Comparison of ENCODE assay signal across 33 cellular contexts in genomic region chr22:50597097-50597496, GRCh38. TPM values are rescaled to one million over a fixed set of nuclear protein-coding genes. Genes with fewer than 3 reads are reported as not detected.
"Had no signal": no experiment of that assay in that cellular context is flagged by ENCODE, and none has a peak within 500 bp of the region (broad histone marks: within the 10 kb centered on the region; RNA-seq: fewer than 3 reads in every experiment).

No MANE protein-coding gene starts in this region.

- H3K27ac Mint-ChIP-seq: activated CD4-positive, alpha-beta memory T cell treated with anti-CD3 and anti-CD28 coated beads for 36 hours; activated CD4-positive, alpha-beta T cell treated with anti-CD3 and anti-CD28 coated beads for 36 hours; activated CD4-positive, alpha-beta T cell treated with anti-CD3 and anti-CD28 coated beads, Interleukin-2, amount 10 ng/mL, durations not matched to agents 24 days and 14 days; activated CD8-positive, alpha-beta memory T cell treated with anti-CD3 and anti-CD28 coated beads, Interleukin-2, amount 10 ng/mL, durations not matched to agents 7 days and 5 days; activated CD8-positive, alpha-beta T cell treated with anti-CD3 and anti-CD28 coated beads, Interleukin-2, amount 10 ng/mL, durations not matched to agents 7 days and 5 days; activated naive CD4-positive, alpha-beta T cell treated with anti-CD3 and anti-CD28 coated beads, Interleukin-2, amount 10 ng/mL, durations not matched to agents 7 days and 5 days; activated naive CD4-positive, alpha-beta T cell treated with anti-CD3 and anti-CD28 coated beads, Interleukin-2, amount 50 U/mL, for 72 hours; activated naive CD8-positive, alpha-beta T cell treated with anti-CD3 and anti-CD28 coated beads, Interleukin-2, amount 10 ng/mL, durations not matched to agents 7 days and 5 days; activated T-cell treated with anti-CD3 and anti-CD28 coated beads, Interleukin-2, amount 50 U/mL, for 24 hours; activated T-cell treated with anti-CD3 and anti-CD28 coated beads, Interleukin-2, amount 50 U/mL, for 72 hours; dendritic cell treated with granulocyte-macrophage colony-stimulating factor and Interleukin-4, amounts not matched to agents 40 ng/mL and 50 ng/mL, for 4 days; endodermal cell had no signal

- H3K36me3 Mint-ChIP-seq: activated CD8-positive, alpha-beta memory T cell treated with anti-CD3 and anti-CD28 coated beads, Interleukin-2, amount 10 ng/mL, durations not matched to agents 7 days and 5 days had no signal

- DNase-seq: activated CD4-positive, alpha-beta memory T cell treated with anti-CD3 and anti-CD28 coated beads for 36 hours; activated CD4-positive, alpha-beta T cell treated with anti-CD3 and anti-CD28 coated beads for 36 hours; activated CD4-positive, alpha-beta T cell treated with anti-CD3 and anti-CD28 coated beads, Interleukin-2, amount 10 ng/mL, durations not matched to agents 24 days and 14 days; activated CD4-positive, CD25-positive, alpha-beta regulatory T cell; activated CD4-positive, CD25-positive, alpha-beta regulatory T cell treated with anti-CD3 and anti-CD28 coated beads, Interleukin-2, amount 50 U/mL, for 72 hours; activated CD8-positive, alpha-beta memory T cell treated with anti-CD3 and anti-CD28 coated beads, Interleukin-2, amount 10 ng/mL, durations not matched to agents 7 days and 5 days; activated CD8-positive, alpha-beta memory T cell treated with anti-CD3 and anti-CD28 coated beads, Interleukin-2, amount 50 U/mL, for 48 hours; activated CD8-positive, alpha-beta T cell treated with anti-CD3 and anti-CD28 coated beads, Interleukin-2, amount 10 ng/mL, durations not matched to agents 7 days and 5 days; activated gamma-delta T cell; activated naive CD4-positive, alpha-beta T cell; activated naive CD4-positive, alpha-beta T cell treated with anti-CD3 and anti-CD28 coated beads, Interleukin-2, amount 10 ng/mL, durations not matched to agents 7 days and 5 days; activated naive CD8-positive, alpha-beta T cell treated with anti-CD3 and anti-CD28 coated beads, Interleukin-2, amount 10 ng/mL, durations not matched to agents 7 days and 5 days; activated T-cell treated with anti-CD3 and anti-CD28 coated beads for 4 hours; activated T-cell treated with anti-CD3 and anti-CD28 coated beads, Interleukin-2, amount 50 U/mL, for 24 hours; activated T-cell treated with anti-CD3 and anti-CD28 coated beads, Interleukin-2, amount 50 U/mL, for 72 hours; brain microvascular endothelial cell; dorsolateral prefrontal cortex; effector memory CD4-positive, alpha-beta T cell; endodermal cell; erythroblast; foreskin keratinocyte; gastrocnemius medialis; T-helper 2 cell had no signal

- H3K27me3 ChIP-seq: dorsolateral prefrontal cortex had no signal

- H3K9me3 Mint-ChIP-seq: activated CD4-positive, alpha-beta memory T cell treated with anti-CD3 and anti-CD28 coated beads for 36 hours; activated CD4-positive, alpha-beta T cell treated with anti-CD3 and anti-CD28 coated beads, Interleukin-2, amount 10 ng/mL, durations not matched to agents 24 days and 14 days; activated naive CD4-positive, alpha-beta T cell treated with anti-CD3 and anti-CD28 coated beads, Interleukin-2, amount 10 ng/mL, durations not matched to agents 7 days and 5 days; activated naive CD4-positive, alpha-beta T cell treated with anti-CD3 and anti-CD28 coated beads, Interleukin-2, amount 50 U/mL, for 72 hours; activated naive CD8-positive, alpha-beta T cell treated with anti-CD3 and anti-CD28 coated beads, Interleukin-2, amount 10 ng/mL, durations not matched to agents 7 days and 5 days; activated T-cell treated with anti-CD3 and anti-CD28 coated beads, Interleukin-2, amount 50 U/mL, for 24 hours; activated T-cell treated with anti-CD3 and anti-CD28 coated beads, Interleukin-2, amount 50 U/mL, for 72 hours; central memory CD8-positive, alpha-beta T cell; dendritic cell treated with granulocyte-macrophage colony-stimulating factor and Interleukin-4, amounts not matched to agents 40 ng/mL and 50 ng/mL, for 4 days; endodermal cell had no signal

- H3K27ac ChIP-seq: ascending aorta, brain microvascular endothelial cell, coronary artery, dorsolateral prefrontal cortex, esophagus muscularis mucosa, foreskin keratinocyte, gastrocnemius medialis had no signal

- H3K9me3 ChIP-seq: ascending aorta, esophagus muscularis mucosa, gastrocnemius medialis had no signal

- H3K4me3 ChIP-seq: ascending aorta, coronary artery, dorsolateral prefrontal cortex, esophagus muscularis mucosa, gastrocnemius medialis had no signal

- ATAC-seq: activated CD4-positive, alpha-beta T cell treated with anti-CD3 and anti-CD28 coated beads for 36 hours; activated CD8-positive, alpha-beta memory T cell treated with anti-CD3 and anti-CD28 coated beads, Interleukin-2, amount 10 ng/mL, durations not matched to agents 7 days and 5 days; activated CD8-positive, alpha-beta T cell treated with anti-CD3 and anti-CD28 coated beads, Interleukin-2, amount 10 ng/mL, durations not matched to agents 7 days and 5 days; activated naive CD4-positive, alpha-beta T cell treated with anti-CD3 and anti-CD28 coated beads, Interleukin-2, amount 50 U/mL, for 72 hours; activated T-cell treated with anti-CD3 and anti-CD28 coated beads, Interleukin-2, amount 50 U/mL, for 72 hours; foreskin keratinocyte; gastrocnemius medialis had no signal

- H3K36me3 ChIP-seq: ascending aorta, brain microvascular endothelial cell, gastrocnemius medialis had no signal

- H3K4me1 Mint-ChIP-seq: endodermal cell had no signal

- H3K4me3 Mint-ChIP-seq: activated CD4-positive, alpha-beta memory T cell treated with anti-CD3 and anti-CD28 coated beads for 36 hours; activated CD4-positive, alpha-beta T cell treated with anti-CD3 and anti-CD28 coated beads for 36 hours; activated CD4-positive, alpha-beta T cell treated with anti-CD3 and anti-CD28 coated beads, Interleukin-2, amount 10 ng/mL, durations not matched to agents 24 days and 14 days; activated CD8-positive, alpha-beta memory T cell treated with anti-CD3 and anti-CD28 coated beads, Interleukin-2, amount 10 ng/mL, durations not matched to agents 7 days and 5 days; activated CD8-positive, alpha-beta T cell treated with anti-CD3 and anti-CD28 coated beads, Interleukin-2, amount 10 ng/mL, durations not matched to agents 7 days and 5 days; activated naive CD4-positive, alpha-beta T cell treated with anti-CD3 and anti-CD28 coated beads, Interleukin-2, amount 10 ng/mL, durations not matched to agents 7 days and 5 days; activated naive CD8-positive, alpha-beta T cell treated with anti-CD3 and anti-CD28 coated beads, Interleukin-2, amount 10 ng/mL, durations not matched to agents 7 days and 5 days; activated T-cell treated with anti-CD3 and anti-CD28 coated beads, Interleukin-2, amount 50 U/mL, for 24 hours; activated T-cell treated with anti-CD3 and anti-CD28 coated beads, Interleukin-2, amount 50 U/mL, for 72 hours; central memory CD8-positive, alpha-beta T cell; dendritic cell treated with granulocyte-macrophage colony-stimulating factor and Interleukin-4, amounts not matched to agents 40 ng/mL and 50 ng/mL, for 4 days; endodermal cell had no signal

- H3K4me1 ChIP-seq: foreskin keratinocyte, gastrocnemius medialis had no signal

RNA-seq across cellular contexts. Expression of gene MAPK8IP2, which starts 3.5 kb away (rescaled TPM):
- total RNA-seq: ascending aorta had no signal

RNA-seq across cellular contexts. Expression of gene SYCE3, which starts 34.4 kb away (rescaled TPM):
- total RNA-seq: activated CD4-positive, alpha-beta T cell treated with anti-CD3 and anti-CD28 coated beads, Interleukin-2, amount 10 ng/mL, durations not matched to agents 24 days and 14 days; activated CD8-positive, alpha-beta memory T cell treated with anti-CD3 and anti-CD28 coated beads for 36 hours; activated CD8-positive, alpha-beta T cell treated with anti-CD3 and anti-CD28 coated beads, Interleukin-2, amount 10 ng/mL, durations not matched to agents 7 days and 5 days; ascending aorta; cardiac septum; cerebellum; esophagus muscularis mucosa; foreskin keratinocyte; gastrocnemius medialis; T-helper 1 cell treated with Interleukin-12 subunit alpha and Interleukin-12 subunit beta and Interleukin-4 antibody, amounts not matched to agents 30 ng/mL and 1 ng/mL, for 36 hours had no signal
